ENCODE assay signal across 17 cellular contexts in genomic region chr12:2247109-2247508, GRCh38.
A peak's percentile ranks its signal among the peaks of the same experiment; 100 is the strongest.
DNase-seq lines count a peak whose midpoint lies in the region; ATAC-seq, FAIRE-seq and TF ChIP-seq lines count a peak whose summit lies in the region.
"Had no signal": no experiment of that assay in that cellular context is flagged by ENCODE, and none has a peak within 500 bp of the region (broad histone marks: within the 10 kb centered on the region; RNA-seq: fewer than 3 reads in every experiment).

No MANE protein-coding gene starts in this region.

- TF ChIP-seq CTCF in esophagus muscularis mucosa (IDR thresholded peaks at IDR 0.05) (no peak), neural progenitor cell (IDR thresholded peaks at IDR 0.05) (no peak)
- no peak for TF ChIP-seq CTCF in activated CD8-positive, alpha-beta T cell treated with anti-CD3 and anti-CD28 coated beads for 36 hours (IDR thresholded peaks at IDR 0.05)

- no peaks in the 10 kb centered on the region for H3K36me3 ChIP-seq in esophagus muscularis mucosa
- no peaks in the 10 kb centered on the region for H3K36me3 ChIP-seq in neural progenitor cell
- H3K36me3 ChIP-seq: BE2C, HAP-1 had no signal

- intact Hi-C loops in esophagus muscularis mucosa (cut with DNase I), result no loop called here
- intact Hi-C loops in activated CD8-positive, alpha-beta T cell treated with anti-CD3 and anti-CD28 coated beads for 36 hours (cut with micrococcal nuclease), result no loop called here

- no peaks in the 10 kb centered on the region for H3K27me3 ChIP-seq in esophagus muscularis mucosa
- H3K27me3 ChIP-seq in neural progenitor cell, result no peaks in the 10 kb centered on the region
- H3K27me3 ChIP-seq: BE2C had no signal

- H3K9me3 ChIP-seq in esophagus muscularis mucosa, result no peaks in the 10 kb centered on the region
- H3K9me3 ChIP-seq in neural progenitor cell (ENCODE audit: low read depth), result no peaks in the 10 kb centered on the region
- H3K9me3 ChIP-seq: BE2C, HAP-1 had no signal

- FAIRE-seq in GM12892 (lab: Jason Lieb, UNC), result peak; percentile 79
- FAIRE-seq: RCC 7860 had no signal

- peaks cover 29 to 53% (median 30%) of the 10 kb centered on the region in 3 donors for H3K4me1 Mint-ChIP-seq in IgD-negative memory B cell
- H3K4me1 Mint-ChIP-seq in neural progenitor cell, result peaks cover 51% of the 10 kb centered on the region
- H3K4me1 Mint-ChIP-seq in activated CD8-positive, alpha-beta T cell treated with anti-CD3 and anti-CD28 coated beads for 36 hours (ENCODE audit: low read depth), result no peaks in the 10 kb centered on the region

- no peak overlapping the region for H3K4me2 ChIP-seq in neural progenitor cell

- peaks cover 79 to 99% (median 92%) of the 10 kb centered on the region in 4 donors for H3K4me1 ChIP-seq in esophagus muscularis mucosa
- peaks cover 41% of the 10 kb centered on the region for H3K4me1 ChIP-seq in neural progenitor cell
- H3K4me1 ChIP-seq: BE2C, HAP-1 had no signal

- no peaks in the 10 kb centered on the region for H3K79me2 ChIP-seq in neural progenitor cell (ENCODE audit: low read depth)

- POLR2A ChIA-PET in activated CD8-positive, alpha-beta T cell treated with anti-CD3 and anti-CD28 coated beads for 36 hours (lab: Charles Lee), result no interaction called here

- no peak for TF ChIP-seq EP300 in esophagus muscularis mucosa (IDR thresholded peaks at IDR 0.05)

- H4K20me1 ChIP-seq in neural progenitor cell (ENCODE audit: low read depth), result no peaks in the 10 kb centered on the region

- H3K27ac ChIP-seq in esophagus muscularis mucosa (replicated peaks in 1 of 4) (peak overlapping the region; percentile 79 to 86 (median 84)), neural progenitor cell (no peak overlapping the region)

- no peak for ATAC-seq in activated CD8-positive, alpha-beta T cell treated with anti-CD3 and anti-CD28 coated beads for 36 hours

- CTCF ChIA-PET in activated CD8-positive, alpha-beta T cell treated with anti-CD3 and anti-CD28 coated beads for 36 hours (lab: Charles Lee), result no interaction called here

- H3K27ac Mint-ChIP-seq in IgD-negative memory B cell (peak overlapping the region; percentile 68 to 73 (median 73)), neural progenitor cell (peak overlapping the region; percentile 4)
- H3K27ac Mint-ChIP-seq in activated CD8-positive, alpha-beta T cell treated with anti-CD3 and anti-CD28 coated beads for 36 hours, result no peak overlapping the region

- H3K36me3 Mint-ChIP-seq in IgD-negative memory B cell (peaks cover 4% of the 10 kb centered on the region), neural progenitor cell (no peaks in the 10 kb centered on the region)
- H3K36me3 Mint-ChIP-seq in activated CD8-positive, alpha-beta T cell treated with anti-CD3 and anti-CD28 coated beads for 36 hours (ENCODE audit: low read depth), result no peaks in the 10 kb centered on the region

- no peak overlapping the region for H3K9ac ChIP-seq in neural progenitor cell

- H3K9me3 Mint-ChIP-seq in IgD-negative memory B cell (no peaks in the 10 kb centered on the region), neural progenitor cell (no peaks in the 10 kb centered on the region)
- no peaks in the 10 kb centered on the region for H3K9me3 Mint-ChIP-seq in activated CD8-positive, alpha-beta T cell treated with anti-CD3 and anti-CD28 coated beads for 36 hours

- DNase-seq in GM12892 (ENCODE audit: insufficient read length), result no peak
- no peak for DNase-seq in esophagus muscularis mucosa (ENCODE audit: extremely low spot score)
- no peak for DNase-seq in neural progenitor cell (ENCODE audit: low spot score)
- no peak for DNase-seq in activated CD4-positive, alpha-beta T cell treated with anti-CD3 and anti-CD28 coated beads for 48 hours
- no peak for DNase-seq in activated CD8-positive, alpha-beta T cell treated with anti-CD3 and anti-CD28 coated beads for 36 hours
- DNase-seq in GOT3 (lab: John Stamatoyannopoulos, UW), result no peak
- no peak for DNase-seq in CD1c-positive myeloid dendritic cell (ENCODE audit: extremely low spot score)
- DNase-seq: BE2C, EL, NCI-H1092, NCI-H1694, NCI-H345, NCI-H82, SW 1271 had no signal

- peak overlapping the region in 1 of 4 donors; percentile 82 for H3K4me3 Mint-ChIP-seq in IgD-negative memory B cell
- no peak overlapping the region for H3K4me3 Mint-ChIP-seq in neural progenitor cell
- no peak overlapping the region for H3K4me3 Mint-ChIP-seq in activated CD8-positive, alpha-beta T cell treated with anti-CD3 and anti-CD28 coated beads for 36 hours

- WGBS in esophagus muscularis mucosa, result 75% methylated on average over 6 of the region's 6 CpGs

- TF ChIP-seq POLR2A in GM12892 (IDR thresholded peaks at IDR 0.05; ENCODE audit: low read depth, low read length) (no peak), esophagus muscularis mucosa (IDR thresholded peaks at IDR 0.05; ENCODE audit: low read depth) (no peak)

- peaks cover 28% of the 10 kb centered on the region for H3F3A ChIP-seq in neural progenitor cell (ENCODE audit: low read depth)

- no peak overlapping the region for H3K4me3 ChIP-seq in esophagus muscularis mucosa
- no peak overlapping the region for H3K4me3 ChIP-seq in neural progenitor cell
- H3K4me3 ChIP-seq: HAP-1 had no signal

- peaks cover 3% of the 10 kb centered on the region for H3K27me3 Mint-ChIP-seq in IgD-negative memory B cell
- peaks cover 12% of the 10 kb centered on the region for H3K27me3 Mint-ChIP-seq in neural progenitor cell (ENCODE audit: insufficient read depth, low read depth)
- H3K27me3 Mint-ChIP-seq in activated CD8-positive, alpha-beta T cell treated with anti-CD3 and anti-CD28 coated beads for 36 hours, result peaks cover 2% of the 10 kb centered on the region

- H2AFZ ChIP-seq in neural progenitor cell (replicated peaks), result no peak overlapping the region
